22 cellular contexts compared by ENCODE assay signal in genomic region chr9:121754655-121755436, GRCh38.
DNase-seq lines count a peak whose midpoint lies in the region; ATAC-seq, FAIRE-seq and TF ChIP-seq lines count a peak whose summit lies in the region.
"Had no signal": no experiment of that assay in that cellular context is flagged by ENCODE, and none has a peak within 500 bp of the region (broad histone marks: within the 10 kb centered on the region; RNA-seq: fewer than 3 reads in every experiment).

No MANE protein-coding gene starts in this region.

- H3K9ac ChIP-seq in endothelial cell of umbilical vein (replicated peaks; ENCODE audit: extremely low read depth, insufficient read depth, low read length) (no peak overlapping the region), mesendoderm (ENCODE audit: low read length) (no peak overlapping the region)
- H3K9ac ChIP-seq: KMS-11, parathyroid adenoma had no signal

- peaks cover 13% of the 10 kb centered on the region for H3K4me1 ChIP-seq in endothelial cell of umbilical vein (ENCODE audit: control insufficient read depth, extremely low read depth, insufficient read depth, low read length)
- no peaks in the 10 kb centered on the region for H3K4me1 ChIP-seq in mesendoderm (ENCODE audit: control insufficient read depth, low read depth, low read length)
- H3K4me1 ChIP-seq in tibial artery = peaks cover 0 to 82% (median 77%) of the 10 kb centered on the region in 4 donors
- H3K4me1 ChIP-seq: parathyroid adenoma had no signal

- no peaks in the 10 kb centered on the region for H4K20me1 ChIP-seq in endothelial cell of umbilical vein (replicated peaks; ENCODE audit: control insufficient read depth, extremely low read depth, insufficient read depth, low read length)

- DNase-seq in WTC11 (ENCODE audit: low spot score) (no peak), endothelial cell of umbilical vein (ENCODE audit: low read depth, low spot score) (no peak), mesendoderm (no peak), tibial artery (no peak)
- no peak for DNase-seq in activated CD4-positive, alpha-beta memory T cell treated with anti-CD3 and anti-CD28 coated beads, Interleukin-2, amount 10 ng/mL, durations not matched to agents 7 days and 5 days
- no peak for DNase-seq in activated CD8-positive, alpha-beta memory T cell treated with anti-CD3 and anti-CD28 coated beads, Interleukin-2, amount 50 U/mL, for 4 hours
- DNase-seq: activated CD8-positive, alpha-beta T cell treated with anti-CD3 and anti-CD28 coated beads for 36 hours; activated T-cell treated with anti-CD3 and anti-CD28 coated beads, Interleukin-2, amount 50 U/mL, for 1 hour; DMS153; erythroblast; natural killer cell; NCI-H1694 treated with DMSO at 0.1 percent for 48 hours; substantia nigra; T1000 had no signal

- no peak for TF ChIP-seq CTCF in WTC11 (IDR thresholded peaks at IDR 0.05)
- no peak for TF ChIP-seq CTCF in endothelial cell of umbilical vein (IDR thresholded peaks at IDR 0.05; ENCODE audit: extremely low read depth in 1 of 2, insufficient read depth in 1 of 2, low read depth in 1 of 2, low read length in 2 of 2)
- no peak for TF ChIP-seq CTCF in tibial artery (IDR thresholded peaks at IDR 0.05)

- no peak overlapping the region for H3K4me3 Mint-ChIP-seq in WTC11
- no peak overlapping the region for H3K4me3 Mint-ChIP-seq in activated CD4-positive, alpha-beta memory T cell treated with anti-CD3 and anti-CD28 coated beads, Interleukin-2, amount 10 ng/mL, durations not matched to agents 7 days and 5 days
- H3K4me3 Mint-ChIP-seq: activated CD8-positive, alpha-beta T cell treated with anti-CD3 and anti-CD28 coated beads for 36 hours; CD8-positive, alpha-beta T cell; mesothelial cell of epicardium; natural killer cell had no signal

- H2BK15ac ChIP-seq in mesendoderm (replicated peaks; ENCODE audit: low read depth) = no peak overlapping the region

- no CpG with 5 or more reads among the region's 15 CpGs for WGBS in mesendoderm (ENCODE audit: extremely low coverage, insufficient coverage, low lambda C conversion rate)

- no peak for ATAC-seq in WTC11
- no peak for ATAC-seq in GM19351 (IDR thresholded peaks at IDR 0.05; ENCODE audit: unreplicated experiment)
- ATAC-seq: activated CD8-positive, alpha-beta T cell treated with anti-CD3 and anti-CD28 coated beads for 36 hours; CD8-positive, alpha-beta T cell; natural killer cell; sciatic nerve had no signal

- no peak overlapping the region for H4K8ac ChIP-seq in mesendoderm (ENCODE audit: low read depth, low read length)

- no peaks in the 10 kb centered on the region for H3K27me3 Mint-ChIP-seq in WTC11 (ENCODE audit: low read depth)
- no peaks in the 10 kb centered on the region for H3K27me3 Mint-ChIP-seq in activated CD4-positive, alpha-beta memory T cell treated with anti-CD3 and anti-CD28 coated beads, Interleukin-2, amount 10 ng/mL, durations not matched to agents 7 days and 5 days
- H3K27me3 Mint-ChIP-seq: activated CD8-positive, alpha-beta T cell treated with anti-CD3 and anti-CD28 coated beads for 36 hours had no signal

- H3K27ac Mint-ChIP-seq in WTC11 = no peak overlapping the region
- H3K27ac Mint-ChIP-seq in activated CD4-positive, alpha-beta memory T cell treated with anti-CD3 and anti-CD28 coated beads, Interleukin-2, amount 10 ng/mL, durations not matched to agents 7 days and 5 days = no peak overlapping the region
- H3K27ac Mint-ChIP-seq: activated CD8-positive, alpha-beta T cell treated with anti-CD3 and anti-CD28 coated beads for 36 hours; CD8-positive, alpha-beta T cell; mesothelial cell of epicardium; natural killer cell had no signal

- intact Hi-C loops in endothelial cell of umbilical vein (cut with micrococcal nuclease) (loop anchor here (1.0 to 2.0 kb wide), 2 partner anchors 10 to 42 kb away; no protein-coding TSS in a partner anchor), tibial artery (cut with DNase I; ENCODE audit: low total_unique reads) (no loop called here)

- H3K9me3 Mint-ChIP-seq in WTC11 = no peaks in the 10 kb centered on the region
- no peaks in the 10 kb centered on the region for H3K9me3 Mint-ChIP-seq in activated CD4-positive, alpha-beta memory T cell treated with anti-CD3 and anti-CD28 coated beads, Interleukin-2, amount 10 ng/mL, durations not matched to agents 7 days and 5 days
- H3K9me3 Mint-ChIP-seq: activated CD8-positive, alpha-beta T cell treated with anti-CD3 and anti-CD28 coated beads for 36 hours; CD8-positive, alpha-beta T cell; mesothelial cell of epicardium; natural killer cell had no signal

- H3K4me2 ChIP-seq in endothelial cell of umbilical vein (ENCODE audit: insufficient read depth, low read length) (no peak overlapping the region), mesendoderm (ENCODE audit: low read length) (no peak overlapping the region)
- H3K4me2 ChIP-seq: KMS-11 had no signal

- H3K4me1 Mint-ChIP-seq in WTC11 = no peaks in the 10 kb centered on the region
- no peaks in the 10 kb centered on the region for H3K4me1 Mint-ChIP-seq in activated CD4-positive, alpha-beta memory T cell treated with anti-CD3 and anti-CD28 coated beads, Interleukin-2, amount 10 ng/mL, durations not matched to agents 7 days and 5 days
- H3K4me1 Mint-ChIP-seq: natural killer cell had no signal

- no peak overlapping the region for H2BK120ac ChIP-seq in mesendoderm (ENCODE audit: low read depth, low read length)

- peak overlapping the region; percentile 58 for H3K27ac ChIP-seq in endothelial cell of umbilical vein (ENCODE audit: insufficient read depth, low read depth, low read length)
- H3K27ac ChIP-seq in mesendoderm (ENCODE audit: low read depth, low read length) = no peak overlapping the region
- peak overlapping the region; percentile 91 to 93 for H3K27ac ChIP-seq in tibial artery
- H3K27ac ChIP-seq: KMS-11, parathyroid adenoma had no signal

- BruUV-seq in endothelial cell of umbilical vein (replicated peaks; lab: Mats Ljungman, UMichigan) = no TSS peak

- peaks cover 43% of the 10 kb centered on the region for H3K79me1 ChIP-seq in mesendoderm (ENCODE audit: low read length)

- TF ChIP-seq POLR2A in endothelial cell of umbilical vein (IDR thresholded peaks at IDR 0.05; ENCODE audit: low read depth, low read length) = no peak

- H3K27me3 ChIP-seq in endothelial cell of umbilical vein (ENCODE audit: control insufficient read depth in 2 of 2, insufficient read depth in 2 of 2, low read length in 2 of 2) = no peaks in the 10 kb centered on the region
- H3K27me3 ChIP-seq in mesendoderm (ENCODE audit: insufficient read depth, low read length, poor library complexity) = no peaks in the 10 kb centered on the region
- no peaks in the 10 kb centered on the region for H3K27me3 ChIP-seq in tibial artery
- H3K27me3 ChIP-seq: adrenal gland had no signal

- H3K18ac ChIP-seq in mesendoderm (ENCODE audit: low read length) = no peak overlapping the region

- H3K4me3 ChIP-seq in endothelial cell of umbilical vein (replicated peaks in 1 of 3; ENCODE audit: insufficient read depth in 1 of 3, low read depth in 1 of 3, low read length in 3 of 3) (no peak overlapping the region), mesendoderm (ENCODE audit: low read length) (no peak overlapping the region), tibial artery (no peak overlapping the region)
- H3K4me3 ChIP-seq: adrenal gland had no signal

- dilution Hi-C loops in endothelial cell of umbilical vein (cut with MboI; ENCODE audit: extremely low pct_ligation_motif_present, low sequenced_read_pairs) = no loop called here

- no peak overlapping the region for H4K5ac ChIP-seq in mesendoderm (ENCODE audit: low read length)

- CTCF ChIA-PET in WTC11 (lab: Charles Lee) = interaction anchor here (1.3 to 3.4 kb wide), 5 partner anchors 20 to 176 kb away, joined by 3 to 15 read pairs (median 7); no protein-coding TSS in a partner anchor
- CTCF ChIA-PET in endothelial cell of umbilical vein (lab: Charles Lee) = interaction anchor here (0.8 to 1.8 kb wide), 4 partner anchors 11 to 236 kb away, joined by 3 to 6 read pairs (median 4); no protein-coding TSS in a partner anchor
- CTCF ChIA-PET in activated CD4-positive, alpha-beta memory T cell treated with anti-CD3 and anti-CD28 coated beads, Interleukin-2, amount 10 ng/mL, durations not matched to agents 7 days and 5 days (lab: Charles Lee) = no interaction called here

- H3K36me3 Mint-ChIP-seq in WTC11 = peaks cover 3% of the 10 kb centered on the region
- no peaks in the 10 kb centered on the region for H3K36me3 Mint-ChIP-seq in activated CD4-positive, alpha-beta memory T cell treated with anti-CD3 and anti-CD28 coated beads, Interleukin-2, amount 10 ng/mL, durations not matched to agents 7 days and 5 days (ENCODE audit: low read depth)
- H3K36me3 Mint-ChIP-seq: CD8-positive, alpha-beta T cell; natural killer cell had no signal

- FAIRE-seq in endothelial cell of umbilical vein (lab: Jason Lieb, UNC) = no peak
- FAIRE-seq: G401.6 had no signal

- peaks cover 2 to 8% of the 10 kb centered on the region in 2 experiments for H3K36me3 ChIP-seq in endothelial cell of umbilical vein (ENCODE audit: control insufficient read depth in 2 of 2, extremely low read depth in 1 of 2, insufficient read depth in 2 of 2, low read length in 2 of 2)
- H3K36me3 ChIP-seq in mesendoderm (ENCODE audit: control insufficient read depth, insufficient read depth, low read length) = peaks cover 5% of the 10 kb centered on the region
- peaks cover 14 to 32% (median 20%) of the 10 kb centered on the region in 3 donors for H3K36me3 ChIP-seq in tibial artery

- POLR2A ChIA-PET in WTC11 (lab: Charles Lee) = no interaction called here
- POLR2A ChIA-PET in endothelial cell of umbilical vein (lab: Charles Lee) = no interaction called here
- POLR2A ChIA-PET in activated CD4-positive, alpha-beta memory T cell treated with anti-CD3 and anti-CD28 coated beads, Interleukin-2, amount 10 ng/mL, durations not matched to agents 7 days and 5 days (lab: Charles Lee) = interaction anchor here (0.7 kb wide), 1 partner anchor 47 kb away, joined by 3 read pairs; no protein-coding TSS in a partner anchor

- H3K79me2 ChIP-seq in endothelial cell of umbilical vein (ENCODE audit: control insufficient read depth, insufficient read depth, low read length) = peaks cover 5% of the 10 kb centered on the region
- H3K79me2 ChIP-seq in mesendoderm (ENCODE audit: control insufficient read depth, insufficient read depth, low read length) = peaks cover 6% of the 10 kb centered on the region

- H3K9me1 ChIP-seq in endothelial cell of umbilical vein (replicated peaks; ENCODE audit: control insufficient read depth, extremely low read depth, insufficient read depth, low read length) = no peaks in the 10 kb centered on the region

- H3K4ac ChIP-seq in mesendoderm (ENCODE audit: low read depth, low read length) = no peak overlapping the region

- H2BK5ac ChIP-seq in mesendoderm (ENCODE audit: low read length) = no peak overlapping the region

- H3K9me3 ChIP-seq in endothelial cell of umbilical vein (replicated peaks; ENCODE audit: control insufficient read depth, insufficient read depth, low read length) (no peaks in the 10 kb centered on the region), tibial artery (no peaks in the 10 kb centered on the region)
- H3K9me3 ChIP-seq: adrenal gland had no signal

- H3K23ac ChIP-seq in mesendoderm (ENCODE audit: low read length) = no peak overlapping the region

- peak overlapping the region; percentile 34 for H3K56ac ChIP-seq in mesendoderm (ENCODE audit: low read length)

- no peak overlapping the region for H2AK5ac ChIP-seq in mesendoderm (ENCODE audit: low read length)

- H2AFZ ChIP-seq in endothelial cell of umbilical vein (ENCODE audit: low read depth, low read length) = no peak overlapping the region
- H2AFZ ChIP-seq: parathyroid adenoma had no signal
